Comparison of ENCODE assay signal across 10 cellular contexts in the genomic region with DNA sequence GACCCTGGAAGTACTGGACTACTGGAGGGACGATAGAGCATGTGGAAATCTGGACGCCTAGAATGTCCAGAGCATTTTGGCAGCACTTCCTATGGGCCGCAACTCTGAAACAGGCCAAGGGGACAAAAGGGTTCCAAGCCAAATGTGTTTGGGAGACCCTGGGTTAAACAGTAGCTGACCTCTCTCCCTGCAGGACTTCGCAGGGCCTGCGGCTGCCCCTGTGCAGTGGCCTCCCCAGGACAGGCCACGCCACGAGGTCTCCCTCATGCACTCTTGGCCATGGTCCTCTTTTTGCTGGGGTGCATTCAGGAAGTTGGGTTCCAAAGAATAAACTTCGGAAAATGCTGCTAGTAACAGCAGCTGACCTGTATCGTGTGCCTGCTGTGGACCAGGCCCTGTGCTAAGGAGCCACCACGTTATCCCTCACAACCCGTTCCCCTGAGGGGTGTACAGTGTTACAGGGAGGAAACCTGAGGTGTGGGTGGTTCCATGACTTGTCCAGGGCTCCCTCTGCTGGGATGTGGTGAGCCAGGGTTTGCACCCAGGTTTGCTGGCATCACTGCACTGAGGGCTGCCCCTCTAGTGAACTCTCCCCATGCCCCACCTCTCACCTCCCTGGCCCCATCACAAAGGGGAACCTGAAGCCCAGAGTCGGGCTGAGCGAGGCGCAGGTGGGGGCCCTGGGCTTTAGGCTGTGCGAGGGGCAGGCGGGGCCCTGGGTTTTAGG.
A peak's percentile ranks its signal among the peaks of the same experiment; 100 is the strongest.
DNase-seq lines count a peak whose midpoint lies in the region; ATAC-seq, FAIRE-seq and TF ChIP-seq lines count a peak whose summit lies in the region.
"Had no signal": no experiment of that assay in that cellular context is flagged by ENCODE, and none has a peak within 500 bp of the region (broad histone marks: within the 10 kb centered on the region; RNA-seq: fewer than 3 reads in every experiment).

No MANE protein-coding gene starts in this region.

- H3K36me3 Mint-ChIP-seq in GM23338 (ENCODE audit: low read depth): no peaks in the 10 kb centered on the region; the same call in 1 of the 3 replicates

- H3K27ac Mint-ChIP-seq in GM23338: no peak overlapping the region

- H3F3A ChIP-seq in GM23338 (replicated peaks; ENCODE audit: low read depth): no peaks in the 10 kb centered on the region

- 0 out of 2 replicates have a peak, but pooled peaks cover 3% of the 10 kb centered on the region for H4K20me1 ChIP-seq in GM23338 (replicated peaks; ENCODE audit: insufficient read depth)
- no peaks in the 10 kb centered on the region for H4K20me1 ChIP-seq in HepG2 (ENCODE audit: insufficient read depth, low read length)

- H3K9me3 ChIP-seq in AG04450 (ENCODE audit: control insufficient read depth, insufficient read depth, low read length): no peaks in the 10 kb centered on the region; the same call in 1 of the 2 replicates
- H3K9me3 ChIP-seq in HepG2 (ENCODE audit: low read length): no peaks in the 10 kb centered on the region

- no peaks in the 10 kb centered on the region for H3K9me3 Mint-ChIP-seq in GM23338

- no peaks in the 10 kb centered on the region for H3K9me2 ChIP-seq in GM23338 (ENCODE audit: insufficient read depth)

- ATAC-seq in GM23338: peak; percentile 84
- ATAC-seq in HepG2: peak; percentile 80
- no peak for ATAC-seq in GM19395 (IDR thresholded peaks at IDR 0.05; ENCODE audit: unreplicated experiment)
- ATAC-seq in HG02763 (IDR thresholded peaks at IDR 0.05; ENCODE audit: unreplicated experiment): no peak

- H3K79me2 ChIP-seq in GM23338 (replicated peaks; ENCODE audit: insufficient read depth) (no peaks in the 10 kb centered on the region), HepG2 (ENCODE audit: insufficient read depth, low read length) (no peaks in the 10 kb centered on the region)

- BruUV-seq in HepG2 (replicated peaks; lab: Mats Ljungman, UMichigan): no TSS peak

- no peaks in the 10 kb centered on the region for H3K4me1 Mint-ChIP-seq in GM23338

- H3K4me3 ChIP-seq in AG04450 (ENCODE audit: low read depth, low read length): no peak overlapping the region
- no peak overlapping the region for H3K4me3 ChIP-seq in GM23338
- no peak overlapping the region for H3K4me3 ChIP-seq in HepG2 (replicated peaks in 1 of 3; ENCODE audit: insufficient read depth in 1 of 3, low read depth in 2 of 3, low read length in 3 of 3)

- DNase-seq in AG04450 (ENCODE audit: low read depth, low spot score): no peak
- peak; percentile 21 for DNase-seq in GM23338 (ENCODE audit: low spot score)
- DNase-seq in amniotic epithelial cell (ENCODE audit: low read depth): peak; percentile 14
- no peak for DNase-seq in HepG2 (ENCODE audit: low spot score)
- DNase-seq in NCI-H128 (lab: John Stamatoyannopoulos, UW; ENCODE audit: unreplicated experiment): no peak
- DNase-seq in KBM-7: no peak
- DNase-seq: HCEC 1CT, trophoblast cell had no signal

- no peak overlapping the region for H3K4me3 Mint-ChIP-seq in GM23338

- TF ChIP-seq POLR2A in HepG2 (IDR thresholded peaks at IDR 0.05; ENCODE audit: insufficient read depth in 1 of 2, low read depth in 2 of 2, low read length in 2 of 2): no peak

- no peak for TF ChIP-seq RAD21 in HepG2 (CRISPR knock-in tag; IDR thresholded peaks at IDR 0.05)

- no peaks in the 10 kb centered on the region for H3K27me3 ChIP-seq in AG04450 (ENCODE audit: control insufficient read depth, insufficient read depth, low read length)
- no peaks in the 10 kb centered on the region for H3K27me3 ChIP-seq in GM23338 (ENCODE audit: insufficient read depth)
- peaks cover 0 to 20% of the 10 kb centered on the region in 2 experiments; a peak in 1 of 5 replicates for H3K27me3 ChIP-seq in HepG2 (ENCODE audit: control insufficient read depth in 1 of 2, insufficient read depth in 2 of 2, low read length in 2 of 2)

- H3K36me3 ChIP-seq in GM23338 (ENCODE audit: insufficient read depth): no peaks in the 10 kb centered on the region
- H3K36me3 ChIP-seq in HepG2 (replicated peaks in 1 of 2; ENCODE audit: control insufficient read depth in 1 of 2, insufficient read depth in 2 of 2, low read length in 2 of 2): no peaks in the 10 kb centered on the region

- no peak overlapping the region for H3K27ac ChIP-seq in AG04450 (ENCODE audit: low read depth, low read length)
- no peak overlapping the region for H3K27ac ChIP-seq in GM23338 (ENCODE audit: low read depth)
- no peak overlapping the region for H3K27ac ChIP-seq in HepG2 (ENCODE audit: extremely low read length, insufficient read depth, low read length)

- peaks cover 8% of the 10 kb centered on the region for H3K27me3 Mint-ChIP-seq in GM23338 (ENCODE audit: insufficient read depth, low read depth, poor library complexity)

- WGBS in HepG2 (ENCODE audit: low lambda C conversion rate): 71% methylated on average over 7 of the region's 16 CpGs

- TF ChIP-seq EP300 in HepG2 (IDR thresholded peaks at IDR 0.05; ENCODE audit: low read depth in 2 of 2, low read length in 2 of 2) (no peak), HepG2 (CRISPR knock-in tag; IDR thresholded peaks at IDR 0.05; ENCODE audit: borderline replicate concordance) (no peak)

- TF ChIP-seq CTCF in AG04450 (IDR thresholded peaks at IDR 0.05; ENCODE audit: low read depth, low read length) (peak; percentile 53), GM23338 (conservative IDR thresholded peaks at IDR 0.05; ENCODE audit: low read depth in 2 of 2) (peak; percentile 21 to 61), HepG2 (CRISPR knock-in tag; IDR thresholded peaks at IDR 0.05) (peak; percentile 51)

- POLR2A ChIA-PET in AG04450 (lab: Yijun Ruan, JAX) (no interaction called here), HepG2 (lab: Yijun Ruan, JAX) (no interaction called here)

- H3K4me2 ChIP-seq in GM23338 (no peak overlapping the region), HepG2 (ENCODE audit: low read depth, low read length) (no peak overlapping the region)

- H3K9ac ChIP-seq in HepG2 (ENCODE audit: insufficient read depth, low read depth, low read length): no peak overlapping the region

- intact Hi-C loops in HepG2 (cut with micrococcal nuclease; ENCODE audit: unreplicated experiment): no loop called here

- CTCF ChIA-PET in AG04450 (lab: Charles Lee) (no interaction called here), HepG2 (lab: Yijun Ruan, JAX; ENCODE audit: low intra/inter-chr PET ratio, low total read pairs) (no interaction called here)

- no peak for FAIRE-seq in HepG2 (lab: Jason Lieb, UNC)

- H2AFZ ChIP-seq in GM23338 (no peak overlapping the region), HepG2 (ENCODE audit: low read length) (no peak overlapping the region)

- H3K4me1 ChIP-seq in GM23338 (ENCODE audit: insufficient read depth) (no peaks in the 10 kb centered on the region), HepG2 (ENCODE audit: insufficient read depth, low read length) (no peaks in the 10 kb centered on the region)

- in situ Hi-C loops in HepG2 (cut with HindIII; ENCODE audit: extremely low pct_ligation_motif_present, low pct_unique_long_range_greater_than_20kb) (no loop called here), KBM-7 (cut with MboI; ENCODE audit: low pct_unique_long_range_greater_than_20kb, low sequenced_read_pairs) (no loop called here)

TF ChIP-seq in GM23338, 12 proteins besides CTCF, POLR2A, EP300 and RAD21 (continues in another document):
- no peak for TF ChIP-seq EZH2phosphoT487 (IDR thresholded peaks at IDR 0.05; ENCODE audit: unreplicated experiment)
- TF ChIP-seq, protein P1, sequence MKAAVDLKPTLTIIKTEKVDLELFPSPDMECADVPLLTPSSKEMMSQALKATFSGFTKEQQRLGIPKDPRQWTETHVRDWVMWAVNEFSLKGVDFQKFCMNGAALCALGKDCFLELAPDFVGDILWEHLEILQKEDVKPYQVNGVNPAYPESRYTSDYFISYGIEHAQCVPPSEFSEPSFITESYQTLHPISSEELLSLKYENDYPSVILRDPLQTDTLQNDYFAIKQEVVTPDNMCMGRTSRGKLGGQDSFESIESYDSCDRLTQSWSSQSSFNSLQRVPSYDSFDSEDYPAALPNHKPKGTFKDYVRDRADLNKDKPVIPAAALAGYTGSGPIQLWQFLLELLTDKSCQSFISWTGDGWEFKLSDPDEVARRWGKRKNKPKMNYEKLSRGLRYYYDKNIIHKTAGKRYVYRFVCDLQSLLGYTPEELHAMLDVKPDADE (IDR thresholded peaks at IDR 0.05): no peak
- no peak for TF ChIP-seq STAT1 (IDR thresholded peaks at IDR 0.05; ENCODE audit: unreplicated experiment)

TF ChIP-seq in HepG2, 621 proteins besides CTCF, POLR2A, EP300 and RAD21:
- peak; percentile 48 for TF ChIP-seq STAG1 (CRISPR knock-in tag; IDR thresholded peaks at IDR 0.05)
- no peak for TF ChIP-seq ARHGAP35 (CRISPR knock-in tag; IDR thresholded peaks at IDR 0.05; ENCODE audit: borderline replicate concordance)

Comparison
In these comparisons a context has a peak if more than half of its experiments do, and no peak if none do; other contexts are left out.
1. DNase-seq: peak in GM23338 (single experiment) and amniotic epithelial cell (single experiment); none in AG04450 (single experiment), HepG2 (single experiment), NCI-H128 (single experiment) and KBM-7 (single experiment).
2. ATAC-seq: peak in GM23338 (single experiment) and HepG2 (single experiment); none in GM19395 (single experiment) and HG02763 (single experiment).
3. Peak in every context shown above with its lines, with median percentiles within 50 percentile points of each other: CTCF ChIP-seq.